Comparison of ENCODE assay signal across 11 cellular contexts in genomic region chr11:3052109-3052479, GRCh38. TPM values are rescaled to one million over a fixed set of nuclear protein-coding genes. Genes with fewer than 3 reads are reported as not detected.
DNase-seq lines count a peak whose midpoint lies in the region; ATAC-seq, FAIRE-seq and TF ChIP-seq lines count a peak whose summit lies in the region.
"Had no signal": no experiment of that assay in that cellular context is flagged by ENCODE, and none has a peak within 500 bp of the region (broad histone marks: within the 10 kb centered on the region; RNA-seq: fewer than 3 reads in every experiment).

No MANE protein-coding gene starts in this region.

- in situ Hi-C loops in K562 (cut with MboI), result no loop called here

- H3K79me2 ChIP-seq in K562 (ENCODE audit: control insufficient read depth, insufficient read depth, low read length), result peaks cover 97% of the 10 kb centered on the region

- H3K36me3 ChIP-seq in K562 (ENCODE audit: control insufficient read depth, insufficient read depth, low read length), result peaks cover 52% of the 10 kb centered on the region; the same call in 2 of the 3 replicates

- H3K4me3 ChIP-seq in right cardiac atrium (ENCODE audit: low read length) (no peak overlapping the region), K562 (no peak overlapping the region)

- TF ChIP-seq POLR2A in K562 (conservative IDR thresholded peaks at IDR 0.05), result no peak

- H3K9me3 ChIP-seq in right cardiac atrium (ENCODE audit: control insufficient read depth, low read length) (no peaks in the 10 kb centered on the region), K562 (replicated peaks; ENCODE audit: control insufficient read depth, insufficient read depth, low read depth, low read length) (no peaks in the 10 kb centered on the region)

- no peak for TF ChIP-seq CTCF in K562 (IDR thresholded peaks at IDR 0.05 in 2 of 3, conservative IDR thresholded peaks at IDR 0.05 in 1 of 3; ENCODE audit: insufficient read depth in 2 of 3, low read depth in 1 of 3, low read length in 3 of 3)

- no peak for FAIRE-seq in K562 (lab: Jason Lieb, UNC)

- H3K27me3 ChIP-seq in right cardiac atrium (ENCODE audit: control insufficient read depth, insufficient read depth), result no peaks in the 10 kb centered on the region
- no peaks in the 10 kb centered on the region for H3K27me3 ChIP-seq in K562 (ENCODE audit: control insufficient read depth in 2 of 2, insufficient read depth in 2 of 2, low read length in 2 of 2)

- H3K4me1 ChIP-seq in right cardiac atrium (ENCODE audit: control insufficient read depth, insufficient read depth, low read length) (peaks cover 8% of the 10 kb centered on the region), K562 (replicated peaks in 1 of 2; ENCODE audit: control insufficient read depth in 2 of 2, insufficient read depth in 2 of 2, low read length in 2 of 2) (peaks cover 28 to 49% of the 10 kb centered on the region in 2 experiments; a peak in 4 of 5 replicates)

- TF ChIP-seq EP300 in K562 (IDR thresholded peaks at IDR 0.05; ENCODE audit: low read length), result no peak

- intact Hi-C loops in right cardiac atrium (cut with DNase I) (no loop called here), Right ventricle myocardium inferior (cut with DNase I) (no loop called here), K562 (cut with micrococcal nuclease) (no loop called here)

- DNase-seq in right cardiac atrium (peak in 2 of 3 donors; percentile 30 to 37), Right ventricle myocardium inferior (ENCODE audit: missing footprints) (no peak), NCI-H1417 treated with DMSO at 0.1 percent for 48 hours (lab: John Stamatoyannopoulos, UW) (peak; percentile 84), K562 (ENCODE audit: extremely low read depth in 1 of 4, low spot score in 3 of 4) (peak in 1 of 4 experiments; percentile 19), substantia nigra (lab: John Stamatoyannopoulos, UW) (peak in 1 of 49 donors; percentile 41), iPS-NIHi7 (ENCODE audit: extremely low spot score) (no peak), NOMO-1 treated with dmso at 0.1 percent for 144 hours (lab: John Stamatoyannopoulos, UW; ENCODE audit: unreplicated experiment) (no peak), SHP77 (lab: John Stamatoyannopoulos, UW) (no peak)
- DNase-seq: amniotic stem cell; NCI-H1694; stimulated activated CD4-positive, alpha-beta T cell treated with anti-CD3 and anti-CD28 coated beads, Interleukin-4, amount 100 ng/mL, for 4 hours had no signal

- peaks cover 79% of the 10 kb centered on the region for H4K20me1 ChIP-seq in K562 (replicated peaks; ENCODE audit: control insufficient read depth, insufficient read depth, low read length)

- CTCF ChIA-PET in K562 (lab: Yijun Ruan, JAX; ENCODE audit: low intra/inter-chr PET ratio), result no interaction called here

- peaks cover 32% of the 10 kb centered on the region for H3K9me1 ChIP-seq in K562 (ENCODE audit: control insufficient read depth, insufficient read depth, low read length)

- H3K4me2 ChIP-seq in K562 (ENCODE audit: insufficient read depth, low read length), result peak overlapping the region; percentile 51; the same call in 1 of the 2 replicates

- no peak overlapping the region for H2AFZ ChIP-seq in K562 (ENCODE audit: low read depth, low read length)

- H3K27ac ChIP-seq in right cardiac atrium (ENCODE audit: low read length) (no peak overlapping the region), K562 (ENCODE audit: extremely low read depth, low read depth, low read length) (no peak overlapping the region), substantia nigra (ENCODE audit: low read depth, low read length, poor library complexity, severe bottlenecking) (peak overlapping the region; percentile 98)

- POLR2A ChIA-PET in K562 (lab: Yijun Ruan, JAX), result interaction anchor here (0.6 to 1.2 kb wide), 2 partner anchors 15 to 21 kb away, joined by 3 read pairs; no protein-coding TSS in a partner anchor

- ATAC-seq in right cardiac atrium (no peak), Right ventricle myocardium inferior (no peak), K562 (0 out of 3 replicates have a peak, but pooled peaks have one; percentile 12)

- 45% methylated on average over 14 of the region's 14 CpGs for WGBS in right cardiac atrium
- 50% methylated on average over 14 of the region's 14 CpGs for WGBS in K562 (ENCODE audit: insufficient coverage, low coverage, missing lambda C conversion rate)

- H3K9ac ChIP-seq in K562 (ENCODE audit: insufficient read depth in 1 of 2, low read depth in 2 of 2, low read length in 2 of 2), result peak overlapping the region in 1 of 2 experiments; percentile 79; a peak in 2 of 4 replicates

- TF ChIP-seq RAD21 in K562 (CRISPR knock-in tag; conservative IDR thresholded peaks at IDR 0.05 in 1 of 2, IDR thresholded peaks at IDR 0.05 in 1 of 2), result no peak

- BruUV-seq in K562 (replicated peaks; lab: Mats Ljungman, UMichigan), result no TSS peak

TF ChIP-seq in K562, 482 proteins besides CTCF, POLR2A, EP300 and RAD21 (continues in another document):
- TF ChIP-seq, protein P1, sequence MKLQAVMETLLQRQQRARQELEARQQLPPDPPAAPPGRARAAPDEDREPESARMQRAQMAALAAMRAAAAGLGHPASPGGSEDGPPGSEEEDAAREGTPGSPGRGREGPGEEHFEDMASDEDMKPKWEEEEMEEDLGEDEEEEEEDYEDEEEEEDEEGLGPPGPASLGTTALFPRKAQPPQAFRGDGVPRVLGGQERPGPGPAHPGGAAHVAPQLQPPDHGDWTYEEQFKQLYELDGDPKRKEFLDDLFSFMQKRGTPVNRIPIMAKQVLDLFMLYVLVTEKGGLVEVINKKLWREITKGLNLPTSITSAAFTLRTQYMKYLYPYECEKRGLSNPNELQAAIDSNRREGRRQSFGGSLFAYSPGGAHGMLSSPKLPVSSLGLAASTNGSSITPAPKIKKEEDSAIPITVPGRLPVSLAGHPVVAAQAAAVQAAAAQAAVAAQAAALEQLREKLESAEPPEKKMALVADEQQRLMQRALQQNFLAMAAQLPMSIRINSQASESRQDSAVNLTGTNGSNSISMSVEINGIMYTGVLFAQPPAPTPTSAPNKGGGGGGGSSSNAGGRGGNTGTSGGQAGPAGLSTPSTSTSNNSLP (IDR thresholded peaks at IDR 0.05; ENCODE audit: borderline replicate concordance, low read depth, low read length), result no peak
- no peak for TF ChIP-seq TAL1 (IDR thresholded peaks at IDR 0.05)
- no peak for TF ChIP-seq ZNF740 (CRISPR knock-in tag; IDR thresholded peaks at IDR 0.05)
- no peak for TF ChIP-seq ZNF740 (tag; IDR thresholded peaks at IDR 0.05)
- TF ChIP-seq MTA3 (IDR thresholded peaks at IDR 0.05; ENCODE audit: borderline replicate concordance), result no peak
- no peak for TF ChIP-seq CHD2 (IDR thresholded peaks at IDR 0.05; ENCODE audit: low read depth, low read length)

RNA-seq across cellular contexts. Expression of gene CARS1, which starts 5.1 kb away (rescaled TPM):
- total RNA-seq in right cardiac atrium (10 to 100 TPM; 14.4 to 18.8 (median 16.5) TPM), Right ventricle myocardium inferior (17.2 TPM), K562 (2014; rRNA removed) (73.6 and 77.3 TPM in 2 replicates), K562 (2014; rRNA removed; fragmentation: Illumina TruSeq; extraction: Trizol) (52.3 and 57.4 TPM in 2 replicates), K562 (2015; rRNA removed; fragmentation: Illumina TruSeq; extraction: Trizol) (27.0 and 31.5 TPM in 2 replicates), K562 (2021) (76.1 and 90.2 TPM in 2 replicates)
- polyA plus RNA-seq in right cardiac atrium (10.8 TPM), K562 (2011; rRNA removed) (87.9 and 93.0 TPM in 2 replicates), K562 (2014; fragmentation: Illumina TruSeq; extraction: Trizol) (80.1 and 90.0 TPM in 2 replicates), K562 (2014; fragmentation: Nextera tagmentation; extraction: Ambion mirVana) (10 to 100 TPM; 14.4 to 28.4 TPM), K562 (2014; rRNA removed) (94.0 and 106 TPM in 2 replicates)
- 298 and 329 TPM in 2 replicates for total RNA-seq in K562 (2011; cell fraction: chromatin; rRNA removed; ENCODE audit: low replicate concordance)
- 156 and 161 TPM in 2 replicates for total RNA-seq in K562 (2011; cell fraction: nucleolus; rRNA removed)
- total RNA-seq in K562 (2011; cell fraction: nucleoplasm; rRNA removed), result 164 and 168 TPM in 2 replicates
- 38.4 and 53.6 TPM in 2 replicates for polyA plus RNA-seq in K562 (2011; cell fraction: cytosol; rRNA removed)
- 222 and 259 TPM in 2 replicates for polyA plus RNA-seq in K562 (2011; cell fraction: nucleus; rRNA removed)
- 42.8 and 175 TPM in 2 replicates for polyA plus RNA-seq in K562 (2012)
- 60.4 and 65.4 TPM in 2 replicates for polyA minus RNA-seq in K562 (2011; rRNA and poly(A)+ RNA removed)
- 27.4 and 51.4 TPM in 2 replicates for polyA minus RNA-seq in K562 (2011; cell fraction: cytosol; rRNA and poly(A)+ RNA removed)
- polyA minus RNA-seq in K562 (2011; cell fraction: nucleus; rRNA and poly(A)+ RNA removed), result 66.9 and 96.7 TPM in 2 replicates

RNA-seq across cellular contexts. Expression of gene NAP1L4, which starts 60.0 kb away (rescaled TPM):
- total RNA-seq in right cardiac atrium, result 100 to 1,000 TPM; 147 to 188 (median 159) TPM
- polyA plus RNA-seq in right cardiac atrium, result 132 TPM
- 168 TPM for total RNA-seq in Right ventricle myocardium inferior
- 200 and 559 TPM in 2 replicates for total RNA-seq in K562 (2011; cell fraction: chromatin; rRNA removed; ENCODE audit: low replicate concordance)
- total RNA-seq in K562 (2011; cell fraction: nucleolus; rRNA removed), result 89.9 and 105 TPM in 2 replicates
- total RNA-seq in K562 (2011; cell fraction: nucleoplasm; rRNA removed), result 185 and 193 TPM in 2 replicates
- total RNA-seq in K562 (2014; rRNA removed), result 217 and 237 TPM in 2 replicates
- 179 and 210 TPM in 2 replicates for total RNA-seq in K562 (2014; rRNA removed; fragmentation: Illumina TruSeq; extraction: Trizol)
- total RNA-seq in K562 (2015; rRNA removed; fragmentation: Illumina TruSeq; extraction: Trizol), result 145 and 153 TPM in 2 replicates
- total RNA-seq in K562 (2021), result 167 and 180 TPM in 2 replicates
- polyA plus RNA-seq in K562 (2011; rRNA removed), result 145 and 176 TPM in 2 replicates
- polyA plus RNA-seq in K562 (2011; cell fraction: cytosol; rRNA removed), result 72.7 and 90.0 TPM in 2 replicates
- 166 and 223 TPM in 2 replicates for polyA plus RNA-seq in K562 (2011; cell fraction: nucleus; rRNA removed)
- polyA plus RNA-seq in K562 (2012), result 103 and 135 TPM in 2 replicates
- 154 and 184 TPM in 2 replicates for polyA plus RNA-seq in K562 (2014; fragmentation: Illumina TruSeq; extraction: Trizol)
- polyA plus RNA-seq in K562 (2014; fragmentation: Nextera tagmentation; extraction: Ambion mirVana), result 10 to 100 TPM; 34.1 to 50.7 TPM
- polyA plus RNA-seq in K562 (2014; rRNA removed), result 221 and 244 TPM in 2 replicates
- polyA minus RNA-seq in K562 (2011; rRNA and poly(A)+ RNA removed), result 207 and 232 TPM in 2 replicates
- polyA minus RNA-seq in K562 (2011; cell fraction: cytosol; rRNA and poly(A)+ RNA removed), result 66.1 and 67.2 TPM in 2 replicates
- 76.3 and 166 TPM in 2 replicates for polyA minus RNA-seq in K562 (2011; cell fraction: nucleus; rRNA and poly(A)+ RNA removed)

Comparison
In these comparisons a context has a peak if more than half of its experiments do, and no peak if none do; other contexts are left out.
1. DNase-seq: peak in right cardiac atrium (2 of 3) and NCI-H1417 treated with DMSO at 0.1 percent for 48 hours (single experiment); none in Right ventricle myocardium inferior (single experiment), iPS-NIHi7 (single experiment), NOMO-1 treated with dmso at 0.1 percent for 144 hours (single experiment) and SHP77 (0 of 2).